ENCODE assay signal across 12 cellular contexts in the genomic region with DNA sequence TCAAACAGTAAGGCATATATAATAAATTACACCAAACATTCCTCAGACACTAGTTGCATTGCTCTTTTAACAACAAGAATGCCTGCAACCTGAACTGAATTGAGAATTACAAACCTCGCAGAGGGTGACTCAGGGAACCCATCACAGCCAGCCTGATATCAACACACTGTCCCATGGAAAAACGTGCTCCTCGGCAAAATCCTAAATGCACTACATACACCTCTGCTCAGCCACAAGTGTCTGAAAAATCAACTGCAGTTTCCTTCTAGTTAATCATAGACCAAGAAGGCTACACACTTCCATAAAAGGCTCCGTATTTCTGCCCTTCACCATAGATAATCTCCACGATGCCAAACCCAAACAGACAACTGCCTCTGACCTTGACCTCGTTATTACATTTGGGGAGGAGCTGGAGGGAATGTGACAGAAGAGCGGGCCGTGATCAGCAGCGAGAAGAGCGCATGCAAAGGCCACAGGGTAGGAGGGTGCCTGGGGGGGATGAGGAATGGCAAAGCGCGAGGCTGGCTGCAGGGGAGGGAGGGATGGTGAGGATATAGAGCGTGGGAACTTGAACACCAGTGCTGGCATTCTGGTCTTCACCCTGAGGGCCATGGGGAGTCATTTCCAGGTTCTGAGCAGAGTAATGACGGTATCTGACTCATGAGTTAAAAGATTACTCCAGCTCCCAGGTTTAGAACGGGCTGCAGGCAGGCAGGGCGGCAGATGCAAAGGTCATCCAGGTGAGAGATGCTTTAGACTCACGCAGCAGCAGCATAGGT.
A peak's percentile ranks its signal among the peaks of the same experiment; 100 is the strongest.
DNase-seq lines count a peak whose midpoint lies in the region; ATAC-seq and TF ChIP-seq lines count a peak whose summit lies in the region.
"Had no signal": no experiment of that assay in that cellular context is flagged by ENCODE, and none has a peak within 500 bp of the region (broad histone marks: within the 10 kb centered on the region; RNA-seq: fewer than 3 reads in every experiment).

No MANE protein-coding gene starts in this region.

- CTCF ChIA-PET in PC-3 (lab: Charles Lee): no interaction called here

- H3K9me2 ChIP-seq in PC-3 (replicated peaks; ENCODE audit: low read length): no peaks in the 10 kb centered on the region

- H3K4me1 ChIP-seq in PC-3 (ENCODE audit: insufficient read depth, low read length): peaks cover 27% of the 10 kb centered on the region

- H3K36me3 ChIP-seq in PC-3 (ENCODE audit: low read depth, low read length): peaks cover 9% of the 10 kb centered on the region; the same call in 1 of the 2 replicates

- H2AFZ ChIP-seq in PC-3 (ENCODE audit: low read length): no peak overlapping the region

- peak overlapping the region; percentile 33; the same call in 1 of the 2 replicates for H3K4me2 ChIP-seq in PC-3 (ENCODE audit: low read length)

- H3K4me3 Mint-ChIP-seq in effector memory CD8-positive, alpha-beta T cell: peak overlapping the region; percentile 28 to 36
- peak overlapping the region; percentile 7 for H3K4me3 Mint-ChIP-seq in natural killer cell

- TF ChIP-seq CTCF in PC-3 (conservative IDR thresholded peaks at IDR 0.05; ENCODE audit: low read depth, low read length) (no peak), natural killer cell (IDR thresholded peaks at IDR 0.05) (no peak)

- no peaks in the 10 kb centered on the region for H3K27me3 Mint-ChIP-seq in effector memory CD8-positive, alpha-beta T cell
- no peaks in the 10 kb centered on the region for H3K27me3 Mint-ChIP-seq in natural killer cell (ENCODE audit: low read depth in 2 of 2)

- no peak overlapping the region for H3K4me3 ChIP-seq in PC-3 (ENCODE audit: low read length)

- H3K79me2 ChIP-seq in PC-3 (ENCODE audit: low read length): peaks cover 63% of the 10 kb centered on the region

- no TSS peak for BruUV-seq in PC-3 (replicated peaks; lab: Mats Ljungman, UMichigan)

- ATAC-seq in PC-3 (peak; percentile 71), natural killer cell (no peak), GM18907 (IDR thresholded peaks at IDR 0.05; ENCODE audit: unreplicated experiment) (no peak), GM18502 (IDR thresholded peaks at IDR 0.05; ENCODE audit: poor library complexity, unreplicated experiment) (no peak)
- no peak for ATAC-seq in effector memory CD8-positive, alpha-beta T cell (replicated peaks)

- no peaks in the 10 kb centered on the region for H3K9me3 ChIP-seq in PC-3 (ENCODE audit: low read length)

- H3F3A ChIP-seq in PC-3 (ENCODE audit: low read length, unreplicated experiment): no peaks in the 10 kb centered on the region

- H3K27me3 ChIP-seq in PC-3 (ENCODE audit: low read length): no peaks in the 10 kb centered on the region

- H4K20me1 ChIP-seq in PC-3 (ENCODE audit: low read length): no peaks in the 10 kb centered on the region

- H3K36me3 Mint-ChIP-seq in effector memory CD8-positive, alpha-beta T cell (ENCODE audit: insufficient read depth): peaks cover 73% of the 10 kb centered on the region
- no peaks in the 10 kb centered on the region for H3K36me3 Mint-ChIP-seq in natural killer cell

- POLR2A ChIA-PET in PC-3 (lab: Charles Lee; ENCODE audit: unreplicated experiment): interaction anchor here (0.6 kb wide), 1 partner anchor 567 kb away, joined by 4 read pairs; no protein-coding TSS in a partner anchor

- H3K9ac ChIP-seq in PC-3 (ENCODE audit: low read length): peak overlapping the region; percentile 66

- H3K4me1 Mint-ChIP-seq in effector memory CD8-positive, alpha-beta T cell (ENCODE audit: low read depth in 2 of 2): peaks cover 51 to 84% of the 10 kb centered on the region in 2 donors
- H3K4me1 Mint-ChIP-seq in natural killer cell: peaks cover 83 to 92% of the 10 kb centered on the region in 2 donors

- no peaks in the 10 kb centered on the region for H3K9me3 Mint-ChIP-seq in effector memory CD8-positive, alpha-beta T cell
- no peaks in the 10 kb centered on the region for H3K9me3 Mint-ChIP-seq in natural killer cell

- peak overlapping the region; percentile 96 for H3K27ac ChIP-seq in PC-3 (ENCODE audit: low read length)

- DNase-seq in Daoy (ENCODE audit: low read depth) (peak; percentile 43), PC-3 (peak; percentile 73), natural killer cell (no peak), NCI-H2107 (lab: John Stamatoyannopoulos, UW) (no peak), GM19240 (ENCODE audit: insufficient read length, low spot score) (no peak)
- no peak for DNase-seq in effector memory CD8-positive, alpha-beta T cell
- DNase-seq: activated gamma-delta T cell treated with Interleukin-2 at 50 U/mL for 16 hours, DMS79, GOT3, NCI-H1105 had no signal

- intact Hi-C loops in PC-3 (cut with micrococcal nuclease): no loop called here
- intact Hi-C loops in natural killer cell (cut with micrococcal nuclease): no loop called here

- peak overlapping the region; percentile 78 to 90 for H3K27ac Mint-ChIP-seq in effector memory CD8-positive, alpha-beta T cell
- H3K27ac Mint-ChIP-seq in natural killer cell: peak overlapping the region; percentile 55 to 72

Comparison
In these comparisons a context has a peak if more than half of its experiments do, and no peak if none do; other contexts are left out.
1. DNase-seq: peak in Daoy (single experiment) and PC-3 (single experiment); none in effector memory CD8-positive, alpha-beta T cell (0 of 3), natural killer cell (single experiment), NCI-H2107 (single experiment) and GM19240 (single experiment).